ENCODE assay signal across 18 cellular contexts in the genomic region with DNA sequence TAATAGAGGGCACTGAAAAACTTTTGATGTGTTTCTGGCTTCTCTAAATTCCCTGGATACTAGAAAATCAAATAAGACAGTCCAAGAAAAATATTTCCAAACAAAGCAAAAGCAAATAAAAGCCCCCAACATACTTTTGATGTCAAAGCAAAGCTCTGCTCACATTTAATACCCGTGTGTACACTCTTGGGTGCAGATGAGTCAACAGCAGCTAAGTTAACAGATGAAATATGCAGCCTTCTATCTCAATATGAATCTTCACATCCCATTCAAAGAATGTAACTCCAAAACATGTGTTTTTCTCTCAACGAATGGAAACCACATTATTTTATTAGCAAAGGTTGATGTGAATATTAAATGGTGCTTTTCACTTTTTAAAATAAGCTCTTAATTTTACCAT.
DNase-seq lines count a peak whose midpoint lies in the region; ATAC-seq, FAIRE-seq and TF ChIP-seq lines count a peak whose summit lies in the region.
"Had no signal": no experiment of that assay in that cellular context is flagged by ENCODE, and none has a peak within 500 bp of the region (broad histone marks: within the 10 kb centered on the region; RNA-seq: fewer than 3 reads in every experiment).

No MANE protein-coding gene starts in this region.

- H3K27ac Mint-ChIP-seq in Caco-2 (ENCODE audit: unreplicated experiment) (no peak overlapping the region), Calu3 (ENCODE audit: unreplicated experiment) (no peak overlapping the region)
- H3K27ac Mint-ChIP-seq: activated T-helper 2 cell treated with anti-CD3 and anti-CD28 coated beads, Interferon-gamma antibody, Interleukin-2, Interleukin-4, amounts not matched to agents 10 μg/mL and 5 μg/mL and 100 μg/mL, durations not matched to agents 14 hours and 24 hours and 36 hours; GM23338; naive thymus-derived CD8-positive, alpha-beta T cell had no signal

- no CpG with 5 or more reads among the region's 2 CpGs for WGBS in IMR-90 (ENCODE audit: extremely low coverage in 2 of 2, insufficient read length in 1 of 2), 2 experiments

- H3K9me3 ChIP-seq in Caco-2: peaks cover 1% of the 10 kb centered on the region
- no peaks in the 10 kb centered on the region; the same call in 1 of the 2 replicates for H3K9me3 ChIP-seq in IMR-90 (ENCODE audit: control insufficient read depth, insufficient read depth, low read length)
- H3K9me3 ChIP-seq in osteoblast (ENCODE audit: low read depth, low read length): no peaks in the 10 kb centered on the region
- H3K9me3 ChIP-seq: psoas muscle had no signal

- no peak overlapping the region for H3K14ac ChIP-seq in IMR-90 (replicated peaks; ENCODE audit: low read depth, low read length)

- ATAC-seq in IMR-90 (ENCODE audit: low read depth): peak; percentile 79
- ATAC-seq: GM23338; naive thymus-derived CD8-positive, alpha-beta T cell; psoas muscle had no signal

- H4K5ac ChIP-seq in IMR-90 (ENCODE audit: low read depth, low read length): no peak overlapping the region

- H3K4me1 ChIP-seq in Caco-2: peaks cover 6% of the 10 kb centered on the region; the same call in 1 of the 2 replicates
- peaks cover 7% of the 10 kb centered on the region for H3K4me1 ChIP-seq in IMR-90 (ENCODE audit: control insufficient read depth, insufficient read depth, low read length)
- peaks cover 27% of the 10 kb centered on the region for H3K4me1 ChIP-seq in osteoblast (ENCODE audit: insufficient read depth, low read length)
- H3K4me1 ChIP-seq: ascending aorta, psoas muscle had no signal

- no peak overlapping the region for H2AK9ac ChIP-seq in IMR-90 (replicated peaks; ENCODE audit: low read depth, low read length, poor library complexity)

- H4K8ac ChIP-seq in IMR-90 (ENCODE audit: low read depth in 2 of 2, low read length in 2 of 2): no peak overlapping the region

- no peaks in the 10 kb centered on the region for H3K36me3 ChIP-seq in Caco-2 (ENCODE audit: control insufficient read depth, insufficient read depth, low read length)
- H3K36me3 ChIP-seq in IMR-90 (ENCODE audit: control insufficient read depth, insufficient read depth, low read length): no peaks in the 10 kb centered on the region
- H3K36me3 ChIP-seq in bronchial epithelial cell (ENCODE audit: control insufficient read depth, insufficient read depth, low read length): no peaks in the 10 kb centered on the region
- no peaks in the 10 kb centered on the region for H3K36me3 ChIP-seq in osteoblast (ENCODE audit: insufficient read depth, low read length)
- H3K36me3 ChIP-seq: ascending aorta, WERI-Rb-1 had no signal

- no peak overlapping the region for H3K9ac ChIP-seq in IMR-90 (ENCODE audit: low read depth, low read length)

- intact Hi-C loops in Caco-2 (cut with micrococcal nuclease; ENCODE audit: unreplicated experiment) (loop anchor here (1.0 kb wide), 2 partner anchors 41 to 147 kb away; no protein-coding TSS in a partner anchor), IMR-90 (cut with micrococcal nuclease) (no loop called here), Calu3 (cut with micrococcal nuclease; ENCODE audit: unreplicated experiment) (no loop called here)

- BruUV-seq in Caco-2 (replicated peaks; lab: Mats Ljungman, UMichigan) (no TSS peak), IMR-90 (replicated peaks; lab: Mats Ljungman, UMichigan) (no TSS peak), Calu3 (replicated peaks; lab: Mats Ljungman, UMichigan) (no TSS peak)

- no peak for TF ChIP-seq CTCF in Caco-2 (IDR thresholded peaks at IDR 0.05; ENCODE audit: insufficient read depth in 1 of 2, low read depth in 1 of 2, low read length in 1 of 2, severe bottlenecking in 1 of 2, unreplicated experiment in 1 of 2)
- no peak for TF ChIP-seq CTCF in IMR-90 (conservative IDR thresholded peaks at IDR 0.05; ENCODE audit: low read depth, low read length)
- no peak for TF ChIP-seq CTCF in bronchial epithelial cell (IDR thresholded peaks at IDR 0.05; ENCODE audit: insufficient read depth, low read length, severe bottlenecking)
- no peak for TF ChIP-seq CTCF in osteoblast (IDR thresholded peaks at IDR 0.05; ENCODE audit: extremely low read depth, low read depth, low read length)
- no peak for TF ChIP-seq CTCF in Calu3 (IDR thresholded peaks at IDR 0.05; ENCODE audit: unreplicated experiment)

- H3K4me3 Mint-ChIP-seq in Caco-2 (ENCODE audit: unreplicated experiment): no peak overlapping the region
- no peak overlapping the region for H3K4me3 Mint-ChIP-seq in Calu3 (ENCODE audit: low read depth, unreplicated experiment)
- H3K4me3 Mint-ChIP-seq: GM23338; naive thymus-derived CD8-positive, alpha-beta T cell had no signal

- TF ChIP-seq POLR2A in IMR-90 (IDR thresholded peaks at IDR 0.05; ENCODE audit: low read depth, low read length): no peak

- no peak overlapping the region for H3K56ac ChIP-seq in IMR-90 (ENCODE audit: extremely low read depth, insufficient read depth, low read length)

- H2AFZ ChIP-seq in IMR-90 (replicated peaks; ENCODE audit: low read length, poor library complexity) (no peak overlapping the region), osteoblast (ENCODE audit: low read length) (no peak overlapping the region)
- H2AFZ ChIP-seq: GM23338 had no signal

- dilution Hi-C loops in IMR-90 (cut with HindIII; ENCODE audit: low sequenced_read_pairs, unreplicated experiment): no loop called here

- peaks cover 17% of the 10 kb centered on the region for H3K4me1 Mint-ChIP-seq in Caco-2 (ENCODE audit: low read depth, unreplicated experiment)
- H3K4me1 Mint-ChIP-seq in Calu3 (ENCODE audit: low read depth, unreplicated experiment): peaks cover 8% of the 10 kb centered on the region
- H3K4me1 Mint-ChIP-seq: naive thymus-derived CD8-positive, alpha-beta T cell had no signal

- H3K18ac ChIP-seq in IMR-90 (ENCODE audit: low read depth, low read length): no peak overlapping the region

- no peaks in the 10 kb centered on the region for H3K79me1 ChIP-seq in IMR-90 (ENCODE audit: low read depth in 1 of 2, low read length in 2 of 2)

- H4K20me1 ChIP-seq in IMR-90 (ENCODE audit: insufficient read depth, low read length) (no peaks in the 10 kb centered on the region), osteoblast (ENCODE audit: insufficient read depth, low read length) (no peaks in the 10 kb centered on the region)

- H3K9me1 ChIP-seq in IMR-90 (ENCODE audit: insufficient read depth, low read length): peaks cover 6% of the 10 kb centered on the region; the same call in 1 of the 2 replicates

- no peak overlapping the region for H3K4me3 ChIP-seq in Caco-2 (ENCODE audit: low read depth, low read length)
- H3K4me3 ChIP-seq in IMR-90 (ENCODE audit: insufficient read depth, low read depth, low read length): no peak overlapping the region
- H3K4me3 ChIP-seq in bronchial epithelial cell (ENCODE audit: low read depth, low read length): no peak overlapping the region
- H3K4me3 ChIP-seq in osteoblast (ENCODE audit: insufficient read depth, low read length): no peak overlapping the region
- H3K4me3 ChIP-seq: ascending aorta, GM23338, psoas muscle had no signal

- peak; percentile 42 to 54 for DNase-seq in Caco-2
- DNase-seq in IMR-90: peak; percentile 83
- DNase-seq in bronchial epithelial cell (ENCODE audit: low read depth): peak; percentile 8
- peak; percentile 56 for DNase-seq in osteoblast (ENCODE audit: insufficient read length, low spot score, missing footprints)
- no peak for DNase-seq in activated CD8-positive, alpha-beta memory T cell treated with anti-CD3 and anti-CD28 coated beads for 24 hours
- no peak for DNase-seq in GM19240 (ENCODE audit: insufficient read length, low spot score)
- no peak for DNase-seq in Calu3
- DNase-seq in activated effector memory CD4-positive, alpha-beta T cell treated with Interleukin-2 at 50 U/mL for 16 hours: no peak
- DNase-seq: DMS79 treated with DMSO at 0.1 percent for 48 hours; naive thymus-derived CD8-positive, alpha-beta T cell; NCI-H2029; NCI-H524; psoas muscle; WERI-Rb-1 had no signal

- H4K91ac ChIP-seq in IMR-90 (ENCODE audit: insufficient read depth, low read depth, low read length): no peak overlapping the region

- H3K9me3 Mint-ChIP-seq in Caco-2 (ENCODE audit: unreplicated experiment) (peaks cover 29% of the 10 kb centered on the region), Calu3 (ENCODE audit: low read depth, unreplicated experiment) (peaks cover 4% of the 10 kb centered on the region)
- H3K9me3 Mint-ChIP-seq: activated T-helper 2 cell treated with anti-CD3 and anti-CD28 coated beads, Interferon-gamma antibody, Interleukin-2, Interleukin-4, amounts not matched to agents 10 μg/mL and 5 μg/mL and 100 μg/mL, durations not matched to agents 14 hours and 24 hours and 36 hours had no signal

- POLR2A ChIA-PET in Caco-2 (lab: Charles Lee): no interaction called here
- POLR2A ChIA-PET in IMR-90 (lab: Charles Lee; ENCODE audit: unreplicated experiment): no interaction called here

- H3K4me2 ChIP-seq in IMR-90 (ENCODE audit: low read depth, low read length) (peak overlapping the region; percentile 16; the same call in 1 of the 2 replicates), osteoblast (ENCODE audit: insufficient read depth, low read length) (peak overlapping the region; percentile 29)
- H3K4me2 ChIP-seq: GM23338 had no signal

- in situ Hi-C loops in IMR-90 (cut with MboI; ENCODE audit: low sequenced_read_pairs): no loop called here

- H3K36me3 Mint-ChIP-seq in Caco-2 (ENCODE audit: insufficient read depth, unreplicated experiment): peaks cover 5% of the 10 kb centered on the region
- no peaks in the 10 kb centered on the region for H3K36me3 Mint-ChIP-seq in Calu3 (ENCODE audit: insufficient read depth, unreplicated experiment)

- peak overlapping the region; percentile 58 for H2BK5ac ChIP-seq in IMR-90 (ENCODE audit: low read depth, low read length, poor library complexity, severe bottlenecking)

- H2BK120ac ChIP-seq in IMR-90 (ENCODE audit: low read depth, low read length): no peak overlapping the region

- no peak overlapping the region for H2BK20ac ChIP-seq in IMR-90 (ENCODE audit: low read depth, low read length)

- H3K27me3 ChIP-seq in Caco-2 (replicated peaks; ENCODE audit: control insufficient read depth, insufficient read depth, low read length) (no peaks in the 10 kb centered on the region), IMR-90 (ENCODE audit: control insufficient read depth, insufficient read depth, low read length) (no peaks in the 10 kb centered on the region), bronchial epithelial cell (ENCODE audit: control insufficient read depth, insufficient read depth, low read length) (no peaks in the 10 kb centered on the region), osteoblast (ENCODE audit: insufficient read depth, low read length) (no peaks in the 10 kb centered on the region)
- H3K27me3 ChIP-seq: ascending aorta had no signal

- no peaks in the 10 kb centered on the region for H3K27me3 Mint-ChIP-seq in Caco-2 (ENCODE audit: insufficient read depth, unreplicated experiment)
- no peaks in the 10 kb centered on the region for H3K27me3 Mint-ChIP-seq in Calu3 (ENCODE audit: unreplicated experiment)

- CTCF ChIA-PET in Caco-2 (lab: Charles Lee) (interaction anchor here (1.0 kb wide), 1 partner anchor 313 kb away, joined by 3 read pairs; no protein-coding TSS in a partner anchor), IMR-90 (lab: Yijun Ruan, JAX) (no interaction called here), Calu3 (lab: Charles Lee) (no interaction called here)

- no peak for FAIRE-seq in bronchial epithelial cell (lab: Jason Lieb, UNC)

- H3K23ac ChIP-seq in IMR-90 (ENCODE audit: low read depth, low read length): no peak overlapping the region

- H3K27ac ChIP-seq in IMR-90 (ENCODE audit: insufficient read depth, low read length) (no peak overlapping the region), osteoblast (ENCODE audit: low read depth, low read length) (peak overlapping the region; percentile 83)
- H3K27ac ChIP-seq: ascending aorta, C4-2B, psoas muscle, WERI-Rb-1 had no signal

- no peak for TF ChIP-seq RAD21 in IMR-90 (IDR thresholded peaks at IDR 0.05; ENCODE audit: low read length)

- H3K4ac ChIP-seq in IMR-90 (ENCODE audit: low read depth, low read length): no peak overlapping the region

- H3K79me2 ChIP-seq in osteoblast (ENCODE audit: insufficient read depth, low read length): no peaks in the 10 kb centered on the region

- no peak overlapping the region for H2BK15ac ChIP-seq in IMR-90 (ENCODE audit: low read depth, low read length)

- no peak overlapping the region for H2AK5ac ChIP-seq in IMR-90 (ENCODE audit: low read depth, low read length)

Comparison
In these comparisons a context has a peak if more than half of its experiments do, and no peak if none do; other contexts are left out.
1. DNase-seq: peak in Caco-2 (2 of 2), IMR-90 (single experiment), bronchial epithelial cell (single experiment) and osteoblast (single experiment); none in activated CD8-positive, alpha-beta memory T cell treated with anti-CD3 and anti-CD28 coated beads for 24 hours (single experiment), GM19240 (single experiment), Calu3 (single experiment) and activated effector memory CD4-positive, alpha-beta T cell treated with Interleukin-2 at 50 U/mL for 16 hours (single experiment).